Comparison of ENCODE assay signal across 18 cellular contexts in genomic region chr7:40800771-40801170, GRCh38.
"Had no signal": no experiment of that assay in that cellular context is flagged by ENCODE, and none has a peak within 500 bp of the region (broad histone marks: within the 10 kb centered on the region; RNA-seq: fewer than 3 reads in every experiment).

No MANE protein-coding gene starts in this region.

- H3K36me3 ChIP-seq: pancreas, SJSA1, transverse colon had no signal

- H3K9me3 ChIP-seq: pancreas, SJSA1, transverse colon had no signal

- H3K27me3 ChIP-seq: pancreas, SJSA1, transverse colon had no signal

- ATAC-seq: activated CD4-positive, CD25-positive, alpha-beta regulatory T cell treated with anti-CD3 and anti-CD28 coated beads, Interleukin-2, amount 50 U/mL, for 24 hours; pancreas had no signal

- H3K4me3 ChIP-seq: pancreas, SJSA1, transverse colon had no signal

- H3K4me1 ChIP-seq: pancreas had no signal

- H3K9me3 Mint-ChIP-seq: neural crest cell had no signal

- H3K27ac ChIP-seq: pancreas, SJSA1, transverse colon had no signal

- DNase-seq: activated naive CD4-positive, alpha-beta T cell; activated T-cell treated with anti-CD3 and anti-CD28 coated beads for 4 hours; aorta; dermis blood vessel endothelial cell; erythroblast; midbrain; pancreas; retina; small intestine; stimulated activated CD4-positive, alpha-beta T cell treated with anti-CD3 and anti-CD28 coated beads, Interleukin-4, amount 100 ng/mL, for 4 hours; stimulated activated CD8-positive, alpha-beta memory T cell treated with anti-CD3 and anti-CD28 coated beads, Interleukin-4, amount 100 ng/mL, for 48 hours; stimulated activated naive CD4-positive, alpha-beta T cell treated with Interleukin-2 at 50 U/mL for 16 hours; substantia nigra; T-helper 9 cell; transverse colon had no signal

- H3K4me3 Mint-ChIP-seq: neural crest cell had no signal

- H3K4me1 Mint-ChIP-seq: neural crest cell had no signal
